ENCODE assay signal across 21 cellular contexts in the genomic region with DNA sequence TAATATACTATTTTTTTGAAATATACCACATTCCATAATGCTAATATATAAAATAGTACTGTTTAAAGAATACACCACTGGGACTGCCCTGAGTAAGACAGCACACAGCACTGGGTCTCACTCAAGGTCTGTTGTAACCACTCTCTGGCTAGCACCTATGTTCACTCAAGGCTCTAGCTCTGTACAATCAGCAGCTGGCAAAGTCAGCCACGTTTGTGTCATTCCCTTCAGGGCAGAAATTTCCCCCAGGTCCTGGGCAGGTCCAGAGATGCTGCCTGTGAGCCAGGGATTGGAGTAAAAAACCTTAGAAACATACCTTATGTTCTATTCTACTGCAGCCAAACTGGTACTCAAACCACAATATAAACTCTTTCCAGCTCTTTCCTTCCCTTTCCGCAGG.
"Had no signal": no experiment of that assay in that cellular context is flagged by ENCODE, and none has a peak within 500 bp of the region (broad histone marks: within the 10 kb centered on the region; RNA-seq: fewer than 3 reads in every experiment).

No MANE protein-coding gene starts in this region.

- H3K4me3 ChIP-seq: left ventricle myocardium inferior, lung, ovary, right atrium auricular region, skin epidermis, stomach, testis, thyroid gland, transverse colon, upper lobe of left lung, vagina had no signal

- DNase-seq: hippocampal formation; left ventricle myocardium inferior; naive thymus-derived CD8-positive, alpha-beta T cell; ovary; stimulated activated CD4-positive, alpha-beta T cell treated with anti-CD3 and anti-CD28 coated beads, Interleukin-12 subunit alpha, Interleukin-12 subunit beta, amount 100 ng/mL, for 4 hours; stimulated activated CD4-positive, alpha-beta T cell treated with anti-CD3 and anti-CD28 coated beads, Interleukin-15, amount 100 ng/mL, for 24 hours; stimulated activated CD4-positive, alpha-beta T cell treated with anti-CD3 and anti-CD28 coated beads, Interleukin-2, amount 100 ng/mL, for 24 hours; stimulated activated CD4-positive, alpha-beta T cell treated with anti-CD3 and anti-CD28 coated beads, Interleukin-4, amount 100 ng/mL, for 1 hour; stimulated activated naive B cell treated with anti-CD40 and anti-IgM and Interleukin-4, amounts not matched to agents 10 μg/mL and 1 μg/mL and 100 μg/mL, for 72 hours; stimulated activated naive CD8-positive, alpha-beta T cell treated with anti-CD3 and anti-CD28 coated beads, Interleukin-15, Interleukin-2, amounts not matched to agents 100 U/mL and 50 U/mL, for 24 hours; stomach; testis; thyroid gland; transverse colon; upper lobe of left lung had no signal

- H3K36me3 ChIP-seq: left ventricle myocardium inferior, neutrophil, ovary, right atrium auricular region, stomach, thyroid gland, transverse colon, upper lobe of left lung, vagina had no signal

- H3K4me1 ChIP-seq: left ventricle myocardium inferior, right atrium auricular region, stomach, testis, thyroid gland, transverse colon, upper lobe of left lung, vagina had no signal

- H3K27ac ChIP-seq: left ventricle myocardium inferior, neutrophil, ovary, right atrium auricular region, skin epidermis, stomach, testis, thyroid gland, transverse colon, upper lobe of left lung, vagina had no signal

- ATAC-seq: naive thymus-derived CD8-positive, alpha-beta T cell; sciatic nerve; stimulated activated naive CD8-positive, alpha-beta T cell treated with anti-CD3 and anti-CD28 coated beads, Interleukin-15, Interleukin-2, amounts not matched to agents 100 U/mL and 50 U/mL, for 24 hours had no signal

- H3K9me3 ChIP-seq: neutrophil, ovary, right atrium auricular region, testis, thyroid gland, transverse colon, vagina had no signal
